In the genomic region with DNA sequence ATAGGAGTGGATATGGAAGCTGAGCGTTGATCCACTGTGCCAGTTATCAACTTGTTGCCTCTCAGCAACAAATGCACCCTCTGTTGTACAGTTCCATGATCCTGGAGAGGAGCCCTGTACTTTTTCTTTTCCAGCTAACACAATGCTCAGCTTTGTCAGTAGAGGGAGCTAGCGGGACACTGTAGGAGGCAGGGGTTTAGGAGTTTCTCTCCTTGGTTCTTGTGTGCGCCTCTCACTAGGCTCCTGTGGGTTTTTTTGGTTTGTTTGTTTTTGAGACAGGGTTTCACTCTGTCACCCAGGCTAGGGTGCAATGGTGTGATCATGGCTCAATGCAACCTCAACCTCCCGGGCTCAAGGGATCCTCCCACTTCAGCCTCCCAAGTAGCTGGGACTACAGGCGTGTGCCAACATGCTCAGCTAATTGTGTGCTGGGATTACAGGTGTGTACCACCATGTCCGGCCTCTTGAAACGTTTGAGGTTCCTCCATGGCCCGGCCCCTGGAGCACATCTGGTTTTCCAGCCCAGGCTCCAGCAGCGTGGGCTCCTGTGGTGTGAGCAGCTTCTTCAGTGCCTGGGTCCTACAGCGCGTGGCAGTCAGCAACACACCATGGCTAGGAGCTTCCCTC, we compare ENCODE assay signal across 1 cellular context.
TF ChIP-seq lines count a peak whose summit lies in the region.

No MANE protein-coding gene starts in this region.

TF ChIP-seq in HepG2, 621 proteins besides CTCF, POLR2A, EP300 and RAD21:
- TF ChIP-seq MIER3 (CRISPR knock-in tag; IDR thresholded peaks at IDR 0.05; ENCODE audit: borderline replicate concordance) (peak; percentile 39; the same call in 1 of the 2 replicates), ZNF841 (CRISPR knock-in tag; IDR thresholded peaks at IDR 0.05; ENCODE audit: borderline replicate concordance) (no peak), XRCC5 (optimal IDR thresholded peaks at IDR 0.05; ENCODE audit: low read length) (peak; percentile 56), BORCS8-MEF2B (CRISPR knock-in tag; IDR thresholded peaks at IDR 0.05) (no peak), SMC3 (IDR thresholded peaks at IDR 0.05; ENCODE audit: low read length) (peak; percentile 92), ELF3 (CRISPR knock-in tag; IDR thresholded peaks at IDR 0.05) (0 out of 2 replicates have a peak, but pooled peaks have one; percentile 23), IRF2 (CRISPR knock-in tag; IDR thresholded peaks at IDR 0.05) (peak; percentile 40; the same call in 1 of the 2 replicates), NR2F1 (CRISPR knock-in tag; IDR thresholded peaks at IDR 0.05) (no peak), ZNF225 (CRISPR knock-in tag; IDR thresholded peaks at IDR 0.05) (0 out of 2 replicates have a peak, but pooled peaks have one; percentile 36), TEAD3 (CRISPR knock-in tag; optimal IDR thresholded peaks at IDR 0.05; ENCODE audit: borderline replicate concordance) (peak; percentile 32), STAG1 (CRISPR knock-in tag; IDR thresholded peaks at IDR 0.05) (peak; percentile 74), PITX1 (CRISPR knock-in tag; IDR thresholded peaks at IDR 0.05) (0 out of 2 replicates have a peak, but pooled peaks have one; percentile 16), ZEB1 (IDR thresholded peaks at IDR 0.05; ENCODE audit: insufficient replicate concordance, low read depth) (no peak), THAP11 (CRISPR knock-in tag; IDR thresholded peaks at IDR 0.05) (peak; percentile 48; the same call in 1 of the 2 replicates), NCOA1 (CRISPR knock-in tag; IDR thresholded peaks at IDR 0.05) (0 out of 2 replicates have a peak, but pooled peaks have one; percentile 9), SP1 (IDR thresholded peaks at IDR 0.05) (no peak), SP1 (CRISPR knock-in tag; IDR thresholded peaks at IDR 0.05) (no peak), GLI4 (CRISPR knock-in tag; IDR thresholded peaks at IDR 0.05; ENCODE audit: borderline replicate concordance) (0 out of 2 replicates have a peak, but pooled peaks have one; percentile 35), KAT8 (CRISPR knock-in tag; IDR thresholded peaks at IDR 0.05) (0 out of 2 replicates have a peak, but pooled peaks have one; percentile 28), ZMYM3 (CRISPR knock-in tag; IDR thresholded peaks at IDR 0.05) (0 out of 2 replicates have a peak, but pooled peaks have one; percentile 31), ERF (CRISPR knock-in tag; IDR thresholded peaks at IDR 0.05) (peak; percentile 39; the same call in 1 of the 2 replicates), CEBPB (IDR thresholded peaks at IDR 0.05; ENCODE audit: borderline replicate concordance, low read depth, low read length) (no peak)
- TF ChIP-seq, protein P1, sequence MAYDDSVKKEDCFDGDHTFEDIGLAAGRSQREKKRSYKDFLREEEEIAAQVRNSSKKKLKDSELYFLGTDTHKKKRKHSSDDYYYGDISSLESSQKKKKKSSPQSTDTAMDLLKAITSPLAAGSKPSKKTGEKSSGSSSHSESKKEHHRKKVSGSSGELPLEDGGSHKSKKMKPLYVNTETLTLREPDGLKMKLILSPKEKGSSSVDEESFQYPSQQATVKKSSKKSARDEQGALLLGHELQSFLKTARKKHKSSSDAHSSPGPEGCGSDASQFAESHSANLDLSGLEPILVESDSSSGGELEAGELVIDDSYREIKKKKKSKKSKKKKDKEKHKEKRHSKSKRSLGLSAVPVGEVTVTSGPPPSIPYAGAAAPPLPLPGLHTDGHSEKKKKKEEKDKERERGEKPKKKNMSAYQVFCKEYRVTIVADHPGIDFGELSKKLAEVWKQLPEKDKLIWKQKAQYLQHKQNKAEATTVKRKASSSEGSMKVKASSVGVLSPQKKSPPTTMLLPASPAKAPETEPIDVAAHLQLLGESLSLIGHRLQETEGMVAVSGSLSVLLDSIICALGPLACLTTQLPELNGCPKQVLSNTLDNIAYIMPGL (CRISPR knock-in tag; IDR thresholded peaks at IDR 0.05; ENCODE audit: borderline replicate concordance in 1 of 2, low read depth in 1 of 2): peak in 1 of 2 experiments; percentile 40; a peak in 1 of 4 replicates
- TF ChIP-seq, protein P2, sequence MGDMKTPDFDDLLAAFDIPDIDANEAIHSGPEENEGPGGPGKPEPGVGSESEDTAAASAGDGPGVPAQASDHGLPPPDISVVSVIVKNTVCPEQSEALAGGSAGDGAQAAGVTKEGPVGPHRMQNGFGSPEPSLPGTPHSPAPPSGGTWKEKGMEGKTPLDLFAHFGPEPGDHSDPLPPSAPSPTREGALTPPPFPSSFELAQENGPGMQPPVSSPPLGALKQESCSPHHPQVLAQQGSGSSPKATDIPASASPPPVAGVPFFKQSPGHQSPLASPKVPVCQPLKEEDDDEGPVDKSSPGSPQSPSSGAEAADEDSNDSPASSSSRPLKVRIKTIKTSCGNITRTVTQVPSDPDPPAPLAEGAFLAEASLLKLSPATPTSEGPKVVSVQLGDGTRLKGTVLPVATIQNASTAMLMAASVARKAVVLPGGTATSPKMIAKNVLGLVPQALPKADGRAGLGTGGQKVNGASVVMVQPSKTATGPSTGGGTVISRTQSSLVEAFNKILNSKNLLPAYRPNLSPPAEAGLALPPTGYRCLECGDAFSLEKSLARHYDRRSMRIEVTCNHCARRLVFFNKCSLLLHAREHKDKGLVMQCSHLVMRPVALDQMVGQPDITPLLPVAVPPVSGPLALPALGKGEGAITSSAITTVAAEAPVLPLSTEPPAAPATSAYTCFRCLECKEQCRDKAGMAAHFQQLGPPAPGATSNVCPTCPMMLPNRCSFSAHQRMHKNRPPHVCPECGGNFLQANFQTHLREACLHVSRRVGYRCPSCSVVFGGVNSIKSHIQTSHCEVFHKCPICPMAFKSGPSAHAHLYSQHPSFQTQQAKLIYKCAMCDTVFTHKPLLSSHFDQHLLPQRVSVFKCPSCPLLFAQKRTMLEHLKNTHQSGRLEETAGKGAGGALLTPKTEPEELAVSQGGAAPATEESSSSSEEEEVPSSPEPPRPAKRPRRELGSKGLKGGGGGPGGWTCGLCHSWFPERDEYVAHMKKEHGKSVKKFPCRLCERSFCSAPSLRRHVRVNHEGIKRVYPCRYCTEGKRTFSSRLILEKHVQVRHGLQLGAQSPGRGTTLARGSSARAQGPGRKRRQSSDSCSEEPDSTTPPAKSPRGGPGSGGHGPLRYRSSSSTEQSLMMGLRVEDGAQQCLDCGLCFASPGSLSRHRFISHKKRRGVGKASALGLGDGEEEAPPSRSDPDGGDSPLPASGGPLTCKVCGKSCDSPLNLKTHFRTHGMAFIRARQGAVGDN (CRISPR knock-in tag; IDR thresholded peaks at IDR 0.05): peak; percentile 50
- TF ChIP-seq, protein P3, sequence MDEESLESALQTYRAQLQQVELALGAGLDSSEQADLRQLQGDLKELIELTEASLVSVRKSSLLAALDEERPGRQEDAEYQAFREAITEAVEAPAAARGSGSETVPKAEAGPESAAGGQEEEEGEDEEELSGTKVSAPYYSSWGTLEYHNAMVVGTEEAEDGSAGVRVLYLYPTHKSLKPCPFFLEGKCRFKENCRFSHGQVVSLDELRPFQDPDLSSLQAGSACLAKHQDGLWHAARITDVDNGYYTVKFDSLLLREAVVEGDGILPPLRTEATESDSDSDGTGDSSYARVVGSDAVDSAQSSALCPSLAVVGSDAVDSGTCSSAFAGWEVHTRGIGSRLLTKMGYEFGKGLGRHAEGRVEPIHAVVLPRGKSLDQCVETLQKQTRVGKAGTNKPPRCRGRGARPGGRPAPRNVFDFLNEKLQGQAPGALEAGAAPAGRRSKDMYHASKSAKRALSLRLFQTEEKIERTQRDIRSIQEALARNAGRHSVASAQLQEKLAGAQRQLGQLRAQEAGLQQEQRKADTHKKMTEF (CRISPR knock-in tag; IDR thresholded peaks at IDR 0.05): 0 out of 2 replicates have a peak, but pooled peaks have one; percentile 33
- TF ChIP-seq, protein P4, sequence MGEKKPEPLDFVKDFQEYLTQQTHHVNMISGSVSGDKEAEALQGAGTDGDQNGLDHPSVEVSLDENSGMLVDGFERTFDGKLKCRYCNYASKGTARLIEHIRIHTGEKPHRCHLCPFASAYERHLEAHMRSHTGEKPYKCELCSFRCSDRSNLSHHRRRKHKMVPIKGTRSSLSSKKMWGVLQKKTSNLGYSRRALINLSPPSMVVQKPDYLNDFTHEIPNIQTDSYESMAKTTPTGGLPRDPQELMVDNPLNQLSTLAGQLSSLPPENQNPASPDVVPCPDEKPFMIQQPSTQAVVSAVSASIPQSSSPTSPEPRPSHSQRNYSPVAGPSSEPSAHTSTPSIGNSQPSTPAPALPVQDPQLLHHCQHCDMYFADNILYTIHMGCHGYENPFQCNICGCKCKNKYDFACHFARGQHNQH (CRISPR knock-in tag; IDR thresholded peaks at IDR 0.05): peak; percentile 55; the same call in 1 of the 2 replicates
- TF ChIP-seq, protein P5, sequence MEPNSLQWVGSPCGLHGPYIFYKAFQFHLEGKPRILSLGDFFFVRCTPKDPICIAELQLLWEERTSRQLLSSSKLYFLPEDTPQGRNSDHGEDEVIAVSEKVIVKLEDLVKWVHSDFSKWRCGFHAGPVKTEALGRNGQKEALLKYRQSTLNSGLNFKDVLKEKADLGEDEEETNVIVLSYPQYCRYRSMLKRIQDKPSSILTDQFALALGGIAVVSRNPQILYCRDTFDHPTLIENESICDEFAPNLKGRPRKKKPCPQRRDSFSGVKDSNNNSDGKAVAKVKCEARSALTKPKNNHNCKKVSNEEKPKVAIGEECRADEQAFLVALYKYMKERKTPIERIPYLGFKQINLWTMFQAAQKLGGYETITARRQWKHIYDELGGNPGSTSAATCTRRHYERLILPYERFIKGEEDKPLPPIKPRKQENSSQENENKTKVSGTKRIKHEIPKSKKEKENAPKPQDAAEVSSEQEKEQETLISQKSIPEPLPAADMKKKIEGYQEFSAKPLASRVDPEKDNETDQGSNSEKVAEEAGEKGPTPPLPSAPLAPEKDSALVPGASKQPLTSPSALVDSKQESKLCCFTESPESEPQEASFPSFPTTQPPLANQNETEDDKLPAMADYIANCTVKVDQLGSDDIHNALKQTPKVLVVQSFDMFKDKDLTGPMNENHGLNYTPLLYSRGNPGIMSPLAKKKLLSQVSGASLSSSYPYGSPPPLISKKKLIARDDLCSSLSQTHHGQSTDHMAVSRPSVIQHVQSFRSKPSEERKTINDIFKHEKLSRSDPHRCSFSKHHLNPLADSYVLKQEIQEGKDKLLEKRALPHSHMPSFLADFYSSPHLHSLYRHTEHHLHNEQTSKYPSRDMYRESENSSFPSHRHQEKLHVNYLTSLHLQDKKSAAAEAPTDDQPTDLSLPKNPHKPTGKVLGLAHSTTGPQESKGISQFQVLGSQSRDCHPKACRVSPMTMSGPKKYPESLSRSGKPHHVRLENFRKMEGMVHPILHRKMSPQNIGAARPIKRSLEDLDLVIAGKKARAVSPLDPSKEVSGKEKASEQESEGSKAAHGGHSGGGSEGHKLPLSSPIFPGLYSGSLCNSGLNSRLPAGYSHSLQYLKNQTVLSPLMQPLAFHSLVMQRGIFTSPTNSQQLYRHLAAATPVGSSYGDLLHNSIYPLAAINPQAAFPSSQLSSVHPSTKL (CRISPR knock-in tag; IDR thresholded peaks at IDR 0.05): no peak
- TF ChIP-seq, protein P6, sequence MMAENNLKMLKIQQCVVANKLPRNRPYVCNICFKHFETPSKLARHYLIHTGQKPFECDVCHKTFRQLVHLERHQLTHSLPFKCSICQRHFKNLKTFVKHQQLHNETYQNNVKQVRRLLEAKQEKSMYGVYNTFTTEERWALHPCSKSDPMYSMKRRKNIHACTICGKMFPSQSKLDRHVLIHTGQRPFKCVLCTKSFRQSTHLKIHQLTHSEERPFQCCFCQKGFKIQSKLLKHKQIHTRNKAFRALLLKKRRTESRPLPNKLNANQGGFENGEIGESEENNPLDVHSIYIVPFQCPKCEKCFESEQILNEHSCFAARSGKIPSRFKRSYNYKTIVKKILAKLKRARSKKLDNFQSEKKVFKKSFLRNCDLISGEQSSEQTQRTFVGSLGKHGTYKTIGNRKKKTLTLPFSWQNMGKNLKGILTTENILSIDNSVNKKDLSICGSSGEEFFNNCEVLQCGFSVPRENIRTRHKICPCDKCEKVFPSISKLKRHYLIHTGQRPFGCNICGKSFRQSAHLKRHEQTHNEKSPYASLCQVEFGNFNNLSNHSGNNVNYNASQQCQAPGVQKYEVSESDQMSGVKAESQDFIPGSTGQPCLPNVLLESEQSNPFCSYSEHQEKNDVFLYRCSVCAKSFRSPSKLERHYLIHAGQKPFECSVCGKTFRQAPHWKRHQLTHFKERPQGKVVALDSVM (CRISPR knock-in tag; IDR thresholded peaks at IDR 0.05): peak; percentile 59
